In genomic region chr18:8996771-8997432, GRCh38 we compare ENCODE assay signal across 20 cellular contexts.
DNase-seq lines count a peak whose midpoint lies in the region; ATAC-seq, FAIRE-seq and TF ChIP-seq lines count a peak whose summit lies in the region.
"Had no signal": no experiment of that assay in that cellular context is flagged by ENCODE, and none has a peak within 500 bp of the region (broad histone marks: within the 10 kb centered on the region; RNA-seq: fewer than 3 reads in every experiment).

No MANE protein-coding gene starts in this region.

- H3K27ac ChIP-seq in AG04450 (ENCODE audit: low read depth, low read length) (peak overlapping the region; percentile 63), K562 (ENCODE audit: extremely low read depth, low read depth, low read length) (peak overlapping the region; percentile 60; the same call in 2 of the 3 replicates), mesendoderm (ENCODE audit: low read depth, low read length) (no peak overlapping the region)
- H3K27ac ChIP-seq: colonic mucosa, esophagus muscularis mucosa had no signal

- no peak for TF ChIP-seq EP300 in K562 (IDR thresholded peaks at IDR 0.05; ENCODE audit: low read length)

- H2AK5ac ChIP-seq in mesendoderm (ENCODE audit: low read length) = no peak overlapping the region

- in situ Hi-C loops in K562 (cut with MboI) = no loop called here

- TF ChIP-seq CTCF in AG04450 (IDR thresholded peaks at IDR 0.05; ENCODE audit: low read depth, low read length) (no peak), K562 (IDR thresholded peaks at IDR 0.05 in 2 of 3, conservative IDR thresholded peaks at IDR 0.05 in 1 of 3; ENCODE audit: insufficient read depth in 2 of 3, low read depth in 1 of 3, low read length in 3 of 3) (no peak)

- POLR2A ChIA-PET in AG04450 (lab: Yijun Ruan, JAX) = no interaction called here
- POLR2A ChIA-PET in K562 (lab: Yijun Ruan, JAX) = interaction anchor here (0.6 to 5.0 kb wide), 7 partner anchors 9 to 292 kb away, joined by 3 to 26 read pairs (median 4); no protein-coding TSS in a partner anchor

- H3K4ac ChIP-seq in mesendoderm (ENCODE audit: low read depth, low read length) = no peak overlapping the region

- no peaks in the 10 kb centered on the region for H3K27me3 ChIP-seq in AG04450 (ENCODE audit: control insufficient read depth, insufficient read depth, low read length)
- H3K27me3 ChIP-seq in K562 (ENCODE audit: control insufficient read depth in 2 of 2, insufficient read depth in 2 of 2, low read length in 2 of 2) = no peaks in the 10 kb centered on the region
- no peaks in the 10 kb centered on the region for H3K27me3 ChIP-seq in mesendoderm (ENCODE audit: insufficient read depth, low read length, poor library complexity)
- H3K27me3 ChIP-seq: colonic mucosa, esophagus muscularis mucosa had no signal

- no peak for ATAC-seq in K562
- ATAC-seq: A549, left ventricle myocardium superior had no signal

- no peak overlapping the region for H3K4me2 ChIP-seq in K562 (ENCODE audit: insufficient read depth, low read length)
- no peak overlapping the region for H3K4me2 ChIP-seq in mesendoderm (ENCODE audit: low read length)
- H3K4me2 ChIP-seq: A549 had no signal

- H3K18ac ChIP-seq in mesendoderm (ENCODE audit: low read length) = no peak overlapping the region

- H3K9ac ChIP-seq in K562 (ENCODE audit: insufficient read depth in 1 of 2, low read depth in 2 of 2, low read length in 2 of 2) = no peak overlapping the region
- H3K9ac ChIP-seq in mesendoderm (ENCODE audit: low read length) = no peak overlapping the region

- H2BK120ac ChIP-seq in mesendoderm (ENCODE audit: low read depth, low read length) = no peak overlapping the region

- no peaks in the 10 kb centered on the region for H4K20me1 ChIP-seq in K562 (replicated peaks; ENCODE audit: control insufficient read depth, insufficient read depth, low read length)

- no peak overlapping the region for H2BK15ac ChIP-seq in mesendoderm (replicated peaks; ENCODE audit: low read depth)

- no peak overlapping the region for H4K5ac ChIP-seq in mesendoderm (ENCODE audit: low read length)

- no peak for FAIRE-seq in K562 (lab: Jason Lieb, UNC)
- FAIRE-seq: A549, G401.6, HTR-8/SVneo had no signal

- no TSS peak for BruUV-seq in K562 (replicated peaks; lab: Mats Ljungman, UMichigan)

- no peak overlapping the region for H3K23ac ChIP-seq in mesendoderm (ENCODE audit: low read length)

- TF ChIP-seq RAD21 in K562 (CRISPR knock-in tag; conservative IDR thresholded peaks at IDR 0.05 in 1 of 2, IDR thresholded peaks at IDR 0.05 in 1 of 2) = no peak

- TF ChIP-seq POLR2A in K562 (conservative IDR thresholded peaks at IDR 0.05) = no peak

- 46% methylated on average over 3 of the region's 3 CpGs for WGBS in K562 (ENCODE audit: insufficient coverage, low coverage, missing lambda C conversion rate)
- WGBS in mesendoderm (ENCODE audit: extremely low coverage, insufficient coverage, low lambda C conversion rate) = no CpG with 5 or more reads among the region's 3 CpGs

- peaks cover 6% of the 10 kb centered on the region; the same call in 1 of the 2 replicates for H3K9me3 ChIP-seq in AG04450 (ENCODE audit: control insufficient read depth, insufficient read depth, low read length)
- peaks cover 11% of the 10 kb centered on the region for H3K9me3 ChIP-seq in K562 (replicated peaks; ENCODE audit: control insufficient read depth, insufficient read depth, low read depth, low read length)
- H3K9me3 ChIP-seq: A549, colonic mucosa had no signal

- H2BK5ac ChIP-seq in mesendoderm (ENCODE audit: low read length) = no peak overlapping the region

- peaks cover 14 to 52% of the 10 kb centered on the region in 2 experiments for H3K4me1 ChIP-seq in K562 (replicated peaks in 1 of 2; ENCODE audit: control insufficient read depth in 2 of 2, insufficient read depth in 2 of 2, low read length in 2 of 2)
- no peaks in the 10 kb centered on the region for H3K4me1 ChIP-seq in mesendoderm (ENCODE audit: control insufficient read depth, low read depth, low read length)
- H3K4me1 ChIP-seq: colonic mucosa had no signal

- H3K79me2 ChIP-seq in K562 (ENCODE audit: control insufficient read depth, insufficient read depth, low read length) (no peaks in the 10 kb centered on the region), mesendoderm (ENCODE audit: control insufficient read depth, insufficient read depth, low read length) (no peaks in the 10 kb centered on the region)

- no peaks in the 10 kb centered on the region for H3K79me1 ChIP-seq in mesendoderm (ENCODE audit: low read length)

- no peak overlapping the region for H4K8ac ChIP-seq in mesendoderm (ENCODE audit: low read depth, low read length)

- no peaks in the 10 kb centered on the region for H3K9me1 ChIP-seq in K562 (ENCODE audit: control insufficient read depth, insufficient read depth, low read length)

- no peaks in the 10 kb centered on the region; the same call in 2 of the 3 replicates for H3K36me3 ChIP-seq in K562 (ENCODE audit: control insufficient read depth, insufficient read depth, low read length)
- no peaks in the 10 kb centered on the region for H3K36me3 ChIP-seq in mesendoderm (ENCODE audit: control insufficient read depth, insufficient read depth, low read length)
- H3K36me3 ChIP-seq: colonic mucosa, esophagus muscularis mucosa had no signal

- no peak overlapping the region for H3K56ac ChIP-seq in mesendoderm (ENCODE audit: low read length)

- peak overlapping the region; percentile 11; the same call in 1 of the 2 replicates for H2AFZ ChIP-seq in K562 (ENCODE audit: low read depth, low read length)

- DNase-seq in AG04450 (ENCODE audit: low read depth, low spot score) (no peak), NCI-H226 (peak; percentile 44), K562 (ENCODE audit: extremely low read depth in 1 of 4, low spot score in 3 of 4) (no peak), iris pigment epithelial cell (ENCODE audit: low read depth) (peak; percentile 73), mesendoderm (no peak), kidney tubule cell (ENCODE audit: low spot score) (no peak), NAMALWA (ENCODE audit: low spot score) (no peak), LoVo (ENCODE audit: low spot score) (no peak)
- DNase-seq: activated CD4-positive, alpha-beta memory T cell treated with anti-CD3 and anti-CD28 coated beads for 36 hours; amygdala; colonic mucosa; left ventricle myocardium superior; naive B cell; NCI-H1092; NCI-H2227 treated with DMSO at 0.1 percent for 48 hours; posterior cingulate gyrus had no signal

- H3K4me3 ChIP-seq in AG04450 (ENCODE audit: low read depth, low read length) (no peak overlapping the region), K562 (no peak overlapping the region), mesendoderm (ENCODE audit: low read length) (no peak overlapping the region)
- H3K4me3 ChIP-seq: A549, colonic mucosa, esophagus muscularis mucosa had no signal

- CTCF ChIA-PET in AG04450 (lab: Charles Lee) = no interaction called here
- CTCF ChIA-PET in K562 (lab: Yijun Ruan, JAX; ENCODE audit: low intra/inter-chr PET ratio) = no interaction called here

- intact Hi-C loops in K562 (cut with micrococcal nuclease) = loop anchor here (2.0 kb wide), 1 partner anchor 58 kb away; no protein-coding TSS in a partner anchor

TF ChIP-seq in K562, 482 proteins besides CTCF, POLR2A, EP300 and RAD21 (continues in another document):
- peak; percentile 49 for TF ChIP-seq RBM25 (IDR thresholded peaks at IDR 0.05; ENCODE audit: low read depth, low read length, severe bottlenecking)
- TF ChIP-seq MEF2D (tag; conservative IDR thresholded peaks at IDR 0.05; ENCODE audit: low read depth) = 0 out of 2 replicates have a peak, but pooled peaks have one; percentile 20
- no peak for TF ChIP-seq TEAD1 (CRISPR knock-in tag; IDR thresholded peaks at IDR 0.05)
- TF ChIP-seq ZBTB7A (IDR thresholded peaks at IDR 0.05; ENCODE audit: borderline replicate concordance, control insufficient read depth, low read depth, low read length) = no peak
- TF ChIP-seq ARID4B (CRISPR knock-in tag; IDR thresholded peaks at IDR 0.05) = peak; percentile 45; the same call in 1 of the 2 replicates
- TF ChIP-seq, protein P1, sequence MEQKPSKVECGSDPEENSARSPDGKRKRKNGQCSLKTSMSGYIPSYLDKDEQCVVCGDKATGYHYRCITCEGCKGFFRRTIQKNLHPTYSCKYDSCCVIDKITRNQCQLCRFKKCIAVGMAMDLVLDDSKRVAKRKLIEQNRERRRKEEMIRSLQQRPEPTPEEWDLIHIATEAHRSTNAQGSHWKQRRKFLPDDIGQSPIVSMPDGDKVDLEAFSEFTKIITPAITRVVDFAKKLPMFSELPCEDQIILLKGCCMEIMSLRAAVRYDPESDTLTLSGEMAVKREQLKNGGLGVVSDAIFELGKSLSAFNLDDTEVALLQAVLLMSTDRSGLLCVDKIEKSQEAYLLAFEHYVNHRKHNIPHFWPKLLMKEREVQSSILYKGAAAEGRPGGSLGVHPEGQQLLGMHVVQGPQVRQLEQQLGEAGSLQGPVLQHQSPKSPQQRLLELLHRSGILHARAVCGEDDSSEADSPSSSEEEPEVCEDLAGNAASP (IDR thresholded peaks at IDR 0.05) = no peak

Comparison
In these comparisons a context has a peak if more than half of its experiments do, and no peak if none do; other contexts are left out.
1. DNase-seq: peak in NCI-H226 (single experiment) and iris pigment epithelial cell (single experiment); none in AG04450 (single experiment), K562 (0 of 4), mesendoderm (single experiment), kidney tubule cell (single experiment), NAMALWA (single experiment) and LoVo (single experiment).